25 cellular contexts compared by ENCODE assay signal in the genomic region with DNA sequence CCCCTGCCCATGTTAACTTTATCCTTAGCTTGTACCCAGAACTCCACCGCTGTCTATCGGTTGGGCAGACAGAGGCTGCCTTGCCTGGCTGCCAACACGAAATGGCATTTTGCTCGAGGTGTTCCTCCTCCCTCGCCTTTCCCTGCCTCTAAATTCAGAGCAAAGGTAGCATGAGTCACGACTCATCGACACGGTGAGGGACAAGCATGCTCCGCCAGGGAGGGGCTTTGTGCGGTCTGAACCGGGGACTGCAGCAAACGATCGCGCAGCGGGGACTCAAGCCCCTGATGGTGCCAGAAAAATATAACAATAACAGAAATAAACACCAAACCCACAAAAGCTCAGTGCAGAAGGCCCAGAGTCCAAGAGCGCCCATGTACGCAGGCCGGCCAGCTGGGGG. TPM values are rescaled to one million over a fixed set of nuclear protein-coding genes. Genes with fewer than 3 reads are reported as not detected.
DNase-seq lines count a peak whose midpoint lies in the region; FAIRE-seq and TF ChIP-seq lines count a peak whose summit lies in the region.
"Had no signal": no experiment of that assay in that cellular context is flagged by ENCODE, and none has a peak within 500 bp of the region (broad histone marks: within the 10 kb centered on the region; RNA-seq: fewer than 3 reads in every experiment).

No MANE protein-coding gene starts in this region.

- DNase-seq in H7 (peak; percentile 26), bronchial epithelial cell (ENCODE audit: low read depth) (no peak), kidney tubule cell (ENCODE audit: low spot score) (peak; percentile 14), renal cortical epithelial cell (ENCODE audit: low read depth) (peak; percentile 23), G401 (ENCODE audit: low spot score) (no peak), iPS-NIHi11 (ENCODE audit: low spot score) (no peak), epidermal melanocyte (ENCODE audit: insufficient read length, low spot score) (no peak)
- DNase-seq: activated CD4-positive, alpha-beta T cell treated with anti-CD3 and anti-CD28 coated beads for 36 hours; activated CD8-positive, alpha-beta T cell treated with anti-CD3 and anti-CD28 coated beads for 36 hours; amygdala; BE2C; DMS153; effector CD4-positive, alpha-beta T cell; Kasumi-1; kidney glomerular epithelial cell; NCI-H1436; NCI-H2081 treated with DMSO at 0.1 percent for 48 hours; NCI-H226; Right ventricle myocardium superior; small intestine; stimulated activated naive CD4-positive, alpha-beta T cell had no signal

- H3K36me3 ChIP-seq in H7 (replicated peaks; ENCODE audit: control insufficient read depth, insufficient read depth, low read length), result no peaks in the 10 kb centered on the region
- no peaks in the 10 kb centered on the region for H3K36me3 ChIP-seq in bronchial epithelial cell (ENCODE audit: control insufficient read depth, insufficient read depth, low read length)
- H3K36me3 ChIP-seq: BE2C, suprapubic skin had no signal

- H3K27me3 ChIP-seq in H7 (ENCODE audit: control insufficient read depth, insufficient read depth, low read length) (no peaks in the 10 kb centered on the region), bronchial epithelial cell (ENCODE audit: control insufficient read depth, insufficient read depth, low read length) (no peaks in the 10 kb centered on the region)
- H3K27me3 ChIP-seq: BE2C, suprapubic skin had no signal

- in situ Hi-C loops in G401 (cut with HindIII; ENCODE audit: low sequenced_read_pairs), result no loop called here

- peak; percentile 43 for FAIRE-seq in bronchial epithelial cell (lab: Jason Lieb, UNC)
- FAIRE-seq: colon, GM12878, H54, small intestine had no signal

- no peak for TF ChIP-seq CTCF in bronchial epithelial cell (IDR thresholded peaks at IDR 0.05; ENCODE audit: insufficient read depth, low read length, severe bottlenecking)

- H3K4me3 ChIP-seq in H7 (ENCODE audit: insufficient read depth, low read depth, low read length) (no peak overlapping the region), bronchial epithelial cell (ENCODE audit: low read depth, low read length) (no peak overlapping the region)
- H3K4me3 ChIP-seq: GM12878, suprapubic skin had no signal

RNA-seq across cellular contexts. Expression of gene RTL6, which starts 52.3 kb away (rescaled TPM):
- 13.9 and 16.6 TPM in 2 replicates for total RNA-seq in H7 (2014; rRNA removed; shearing (Covaris generic))
- total RNA-seq in bronchial epithelial cell (4.5 and 5.9 TPM in 2 replicates), renal cortical epithelial cell (18.1 and 44.8 TPM in 2 replicates)
- total RNA-seq in G401 (2014; rRNA removed; shearing (Covaris generic)), result 11.4 and 12.3 TPM in 2 replicates

Comparison
In these comparisons a context has a peak if more than half of its experiments do, and no peak if none do; other contexts are left out.
1. DNase-seq: peak in H7 (single experiment), kidney tubule cell (single experiment) and renal cortical epithelial cell (single experiment); none in bronchial epithelial cell (single experiment), G401 (single experiment), iPS-NIHi11 (single experiment) and epidermal melanocyte (single experiment).